ENCODE assay signal across 20 cellular contexts in the genomic region with DNA sequence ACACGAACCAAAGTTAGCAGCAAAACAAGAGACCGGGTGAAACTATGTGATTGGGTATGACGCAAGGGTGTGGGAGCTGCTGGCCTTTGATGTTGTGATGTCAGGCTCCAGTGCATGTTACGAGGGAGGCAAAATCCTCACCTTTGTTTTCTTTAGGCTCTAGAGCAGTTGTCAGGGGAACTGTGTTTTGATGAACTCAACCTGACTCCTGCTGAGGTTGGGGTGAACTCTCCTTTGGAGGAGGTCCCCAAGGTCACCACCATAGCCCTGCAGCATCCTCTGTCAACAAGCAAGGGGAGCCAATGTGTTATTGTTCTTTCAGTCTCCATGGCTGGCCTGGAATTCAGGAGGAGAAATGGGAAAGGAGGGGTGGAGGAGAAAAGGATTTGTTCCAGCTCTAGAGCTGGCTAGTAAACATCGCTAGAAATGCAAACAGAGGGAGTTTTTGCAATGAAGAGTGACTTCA. TPM values are rescaled to one million over a fixed set of nuclear protein-coding genes. Genes with fewer than 3 reads are reported as not detected.
DNase-seq lines count a peak whose midpoint lies in the region; ATAC-seq and TF ChIP-seq lines count a peak whose summit lies in the region.
"Had no signal": no experiment of that assay in that cellular context is flagged by ENCODE, and none has a peak within 500 bp of the region (broad histone marks: within the 10 kb centered on the region; RNA-seq: fewer than 3 reads in every experiment).

No MANE protein-coding gene starts in this region.

- CTCF ChIA-PET in MCF 10A (lab: Yijun Ruan, JAX), result no interaction called here

- POLR2A ChIA-PET in MCF 10A (lab: Yijun Ruan, JAX), result no interaction called here

- H3K27me3 Mint-ChIP-seq in MCF 10A (ENCODE audit: insufficient read depth, unreplicated experiment), result no peaks in the 10 kb centered on the region
- peaks cover 21% of the 10 kb centered on the region for H3K27me3 Mint-ChIP-seq in activated T-cell treated with anti-CD3 and anti-CD28 coated beads, Interleukin-2, amount 50 U/mL, for 24 hours

- H3K27ac Mint-ChIP-seq in MCF 10A (ENCODE audit: low read depth, unreplicated experiment), result no peak overlapping the region
- H3K27ac Mint-ChIP-seq in activated T-cell treated with anti-CD3 and anti-CD28 coated beads, Interleukin-2, amount 50 U/mL, for 24 hours, result no peak overlapping the region
- H3K27ac Mint-ChIP-seq: activated CD8-positive, alpha-beta T cell treated with anti-CD3 and anti-CD28 coated beads for 36 hours; activated naive CD4-positive, alpha-beta T cell treated with anti-CD3 and anti-CD28 coated beads for 36 hours; CD4-positive, CD25-positive, alpha-beta regulatory T cell; T-helper 2 cell treated with Interferon-gamma antibody and Interleukin-4, amounts not matched to agents 5 μg/mL and 100 μg/mL, for 36 hours had no signal

- H3K9me3 Mint-ChIP-seq in MCF 10A (ENCODE audit: unreplicated experiment), result no peaks in the 10 kb centered on the region
- H3K9me3 Mint-ChIP-seq in activated T-cell treated with anti-CD3 and anti-CD28 coated beads, Interleukin-2, amount 50 U/mL, for 24 hours, result no peaks in the 10 kb centered on the region
- H3K9me3 Mint-ChIP-seq: activated CD8-positive, alpha-beta T cell treated with anti-CD3 and anti-CD28 coated beads for 36 hours; activated naive CD4-positive, alpha-beta T cell treated with anti-CD3 and anti-CD28 coated beads for 36 hours; H9; T-helper 2 cell treated with Interferon-gamma antibody and Interleukin-4, amounts not matched to agents 5 μg/mL and 100 μg/mL, for 36 hours had no signal

- no peak for TF ChIP-seq POLR2A in breast epithelium (IDR thresholded peaks at IDR 0.05)
- no peak for TF ChIP-seq POLR2A in tibial nerve (IDR thresholded peaks at IDR 0.05)

- H3K27ac ChIP-seq in breast epithelium, result peak overlapping the region; percentile 13 to 23
- no peak overlapping the region for H3K27ac ChIP-seq in left lung
- no peak overlapping the region for H3K27ac ChIP-seq in tibial nerve
- H3K27ac ChIP-seq: right lobe of liver, vagina had no signal

- TF ChIP-seq EP300 in tibial nerve (IDR thresholded peaks at IDR 0.05), result no peak

- 65 to 66% methylated on average over 5 of the region's 5 CpGs for whole genome bisulfite sequencing in tibial nerve, 2 donors

- BruUV-seq in MCF 10A (replicated peaks; lab: Mats Ljungman, UMichigan), result no TSS peak

- H3K27me3 ChIP-seq in breast epithelium (no peaks in the 10 kb centered on the region), left lung (no peaks in the 10 kb centered on the region), tibial nerve (no peaks in the 10 kb centered on the region)
- H3K27me3 ChIP-seq: right lobe of liver, vagina had no signal

- no peak for TF ChIP-seq CTCF in breast epithelium (IDR thresholded peaks at IDR 0.05)
- no peak for TF ChIP-seq CTCF in MCF 10A (IDR thresholded peaks at IDR 0.05; ENCODE audit: unreplicated experiment)
- no peak for TF ChIP-seq CTCF in left lung (IDR thresholded peaks at IDR 0.05)
- TF ChIP-seq CTCF in tibial nerve (IDR thresholded peaks at IDR 0.05), result no peak

- H3K36me3 Mint-ChIP-seq in MCF 10A (ENCODE audit: insufficient read depth, unreplicated experiment), result no peaks in the 10 kb centered on the region
- H3K36me3 Mint-ChIP-seq in activated T-cell treated with anti-CD3 and anti-CD28 coated beads, Interleukin-2, amount 50 U/mL, for 24 hours (ENCODE audit: low read depth), result no peaks in the 10 kb centered on the region
- H3K36me3 Mint-ChIP-seq: CD4-positive, CD25-positive, alpha-beta regulatory T cell had no signal

- ATAC-seq in left lung, result peak; percentile 57
- no peak for ATAC-seq in HG03521 (IDR thresholded peaks at IDR 0.05; ENCODE audit: unreplicated experiment)
- ATAC-seq: activated CD8-positive, alpha-beta T cell treated with anti-CD3 and anti-CD28 coated beads for 36 hours had no signal

- H3K4me3 Mint-ChIP-seq in MCF 10A (ENCODE audit: unreplicated experiment), result no peak overlapping the region
- H3K4me3 Mint-ChIP-seq in activated T-cell treated with anti-CD3 and anti-CD28 coated beads, Interleukin-2, amount 50 U/mL, for 24 hours, result no peak overlapping the region
- H3K4me3 Mint-ChIP-seq: activated CD8-positive, alpha-beta T cell treated with anti-CD3 and anti-CD28 coated beads for 36 hours; activated naive CD4-positive, alpha-beta T cell treated with anti-CD3 and anti-CD28 coated beads for 36 hours; CD4-positive, CD25-positive, alpha-beta regulatory T cell; H9; T-helper 2 cell treated with Interferon-gamma antibody and Interleukin-4, amounts not matched to agents 5 μg/mL and 100 μg/mL, for 36 hours had no signal

- H3K36me3 ChIP-seq in breast epithelium, result no peaks in the 10 kb centered on the region
- H3K36me3 ChIP-seq in left lung, result no peaks in the 10 kb centered on the region
- H3K36me3 ChIP-seq in tibial nerve, result no peaks in the 10 kb centered on the region
- H3K36me3 ChIP-seq: right lobe of liver, vagina had no signal

- intact Hi-C loops in breast epithelium (cut with DNase I; ENCODE audit: low total_unique reads), result no loop called here
- intact Hi-C loops in MCF 10A (cut with micrococcal nuclease), result no loop called here
- intact Hi-C loops in left lung (cut with DNase I), result no loop called here

- H3K4me3 ChIP-seq in breast epithelium, result no peak overlapping the region
- no peak overlapping the region for H3K4me3 ChIP-seq in left lung
- no peak overlapping the region for H3K4me3 ChIP-seq in tibial nerve
- H3K4me3 ChIP-seq: lung, right lobe of liver, vagina had no signal

- H3K9me3 ChIP-seq in breast epithelium (no peaks in the 10 kb centered on the region), left lung (no peaks in the 10 kb centered on the region), tibial nerve (no peaks in the 10 kb centered on the region)
- H3K9me3 ChIP-seq: right lobe of liver, vagina had no signal

- H3K4me1 ChIP-seq in breast epithelium, result no peaks in the 10 kb centered on the region
- H3K4me1 ChIP-seq in left lung, result no peaks in the 10 kb centered on the region
- peaks cover 0 to 4% (median 0%) of the 10 kb centered on the region in 4 donors for H3K4me1 ChIP-seq in tibial nerve
- H3K4me1 ChIP-seq: right lobe of liver, vagina had no signal

- DNase-seq in breast epithelium (ENCODE audit: low spot score in 2 of 2) (no peak), MCF 10A (ENCODE audit: unreplicated experiment) (no peak), NCI-H510A treated with DMSO at 0.1 percent for 48 hours (lab: John Stamatoyannopoulos, UW) (peak; percentile 36), left lung (no peak), tibial nerve (ENCODE audit: low spot score in 2 of 2) (no peak)
- no peak for DNase-seq in activated CD4-positive, CD25-positive, alpha-beta regulatory T cell (lab: John Stamatoyannopoulos, UW)
- no peak for DNase-seq in activated T-cell treated with anti-CD3 and anti-CD28 coated beads, Interleukin-2, amount 50 U/mL, for 24 hours
- DNase-seq: activated CD8-positive, alpha-beta T cell treated with anti-CD3 and anti-CD28 coated beads for 36 hours; activated naive CD4-positive, alpha-beta T cell treated with anti-CD3 and anti-CD28 coated beads for 36 hours; CD4-positive, CD25-positive, alpha-beta regulatory T cell; foreskin fibroblast; H9; NCI-H2227 treated with DMSO at 0.1 percent for 48 hours; right lobe of liver; substantia nigra had no signal

- peaks cover 8% of the 10 kb centered on the region for H3K4me1 Mint-ChIP-seq in MCF 10A (ENCODE audit: insufficient read depth, unreplicated experiment)
- H3K4me1 Mint-ChIP-seq in activated T-cell treated with anti-CD3 and anti-CD28 coated beads, Interleukin-2, amount 50 U/mL, for 24 hours (ENCODE audit: low read depth), result no peaks in the 10 kb centered on the region
- H3K4me1 Mint-ChIP-seq: CD4-positive, CD25-positive, alpha-beta regulatory T cell had no signal

RNA-seq across cellular contexts. Expression of gene RASSF10, which starts 33.8 kb away (rescaled TPM):
- 1 to 10 TPM in 2 of 3 donors, under 1 TPM in 1; 0.16 to 9.7 (median 3.9) TPM for total RNA-seq in breast epithelium
- not detected in 2 replicates for total RNA-seq in MCF 10A (2022)
- total RNA-seq in left lung, result 1 to 10 TPM; 2.0 to 4.5 TPM
- under 1 TPM in 1 of 4 donors, not detected in 3; 0.60 TPM for total RNA-seq in tibial nerve
- total RNA-seq: activated CD8-positive, alpha-beta T cell treated with anti-CD3 and anti-CD28 coated beads for 36 hours; activated naive CD4-positive, alpha-beta T cell treated with anti-CD3 and anti-CD28 coated beads for 36 hours; CD4-positive, CD25-positive, alpha-beta regulatory T cell; LHCN-M2 had no signal

Comparison
In these comparisons a context has a peak if more than half of its experiments do, and no peak if none do; other contexts are left out.
1. H3K27ac ChIP-seq: peak in breast epithelium (2 of 2); none in left lung (0 of 2) and tibial nerve (0 of 4).